In the genomic region with DNA sequence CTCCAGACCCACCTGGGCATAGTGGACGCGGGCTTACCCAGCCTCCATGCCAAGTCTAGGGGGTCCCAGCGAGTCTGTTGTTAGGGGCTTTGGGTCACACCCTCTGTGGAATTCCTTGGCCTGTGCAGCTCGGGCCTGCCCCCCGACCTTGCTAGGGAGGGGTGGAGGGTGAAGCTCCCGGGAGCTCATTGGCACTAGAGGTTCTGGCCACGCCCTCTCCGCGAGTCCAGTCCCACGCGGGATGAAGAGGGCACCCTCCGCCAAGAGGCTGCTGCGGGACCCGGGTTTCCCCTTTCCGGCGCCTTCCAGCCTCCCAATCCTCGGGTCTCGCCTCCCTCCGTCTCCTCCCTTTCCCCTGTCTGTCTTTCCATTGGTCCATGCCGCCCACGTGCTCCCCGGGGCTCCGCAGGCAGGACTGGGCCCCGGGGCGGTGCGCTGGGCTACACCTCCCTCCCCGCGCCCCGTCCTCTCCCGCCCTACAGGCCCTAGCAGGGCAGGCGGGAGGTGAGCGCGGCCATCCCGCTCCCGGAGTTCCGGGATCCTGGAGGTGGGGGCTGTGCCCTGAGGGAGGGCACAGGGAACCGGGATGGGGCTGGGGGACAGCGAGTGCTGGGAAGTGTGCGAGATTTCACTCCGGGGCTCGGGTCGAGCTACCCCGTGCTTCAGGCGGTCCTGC, we compare ENCODE assay signal across 1 cellular context.
TF ChIP-seq lines count a peak whose summit lies in the region.

No MANE protein-coding gene starts in this region.

TF ChIP-seq in IMR-90, 13 proteins besides CTCF, POLR2A, EP300 and RAD21:
- TF ChIP-seq, protein P1, sequence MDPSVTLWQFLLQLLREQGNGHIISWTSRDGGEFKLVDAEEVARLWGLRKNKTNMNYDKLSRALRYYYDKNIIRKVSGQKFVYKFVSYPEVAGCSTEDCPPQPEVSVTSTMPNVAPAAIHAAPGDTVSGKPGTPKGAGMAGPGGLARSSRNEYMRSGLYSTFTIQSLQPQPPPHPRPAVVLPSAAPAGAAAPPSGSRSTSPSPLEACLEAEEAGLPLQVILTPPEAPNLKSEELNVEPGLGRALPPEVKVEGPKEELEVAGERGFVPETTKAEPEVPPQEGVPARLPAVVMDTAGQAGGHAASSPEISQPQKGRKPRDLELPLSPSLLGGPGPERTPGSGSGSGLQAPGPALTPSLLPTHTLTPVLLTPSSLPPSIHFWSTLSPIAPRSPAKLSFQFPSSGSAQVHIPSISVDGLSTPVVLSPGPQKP (IDR thresholded peaks at IDR 0.05; ENCODE audit: borderline replicate concordance, low read depth, low read length) = no peak
- no peak for TF ChIP-seq CHD1 (IDR thresholded peaks at IDR 0.05; ENCODE audit: low read depth, low read length)
- TF ChIP-seq SMC3 (IDR thresholded peaks at IDR 0.05; ENCODE audit: low read depth, low read length) = no peak
- no peak for TF ChIP-seq RCOR1 (IDR thresholded peaks at IDR 0.05; ENCODE audit: insufficient replicate concordance, low read length)
- TF ChIP-seq MXI1 (IDR thresholded peaks at IDR 0.05; ENCODE audit: borderline replicate concordance, low read depth, low read length) = peak; percentile 70; the same call in 1 of the 2 replicates
- peak; percentile 46; the same call in 1 of the 2 replicates for TF ChIP-seq FOS (IDR thresholded peaks at IDR 0.05; ENCODE audit: low read depth, low read length)
- TF ChIP-seq RFX5 (IDR thresholded peaks at IDR 0.05; ENCODE audit: low read depth, low read length) = no peak
- TF ChIP-seq NFE2L2 (IDR thresholded peaks at IDR 0.05; ENCODE audit: low read depth, low read length) = no peak
- no peak for TF ChIP-seq MAFK (IDR thresholded peaks at IDR 0.05; ENCODE audit: low read depth, low read length)
- no peak for TF ChIP-seq BHLHE40 (IDR thresholded peaks at IDR 0.05; ENCODE audit: low read depth, low read length)
- TF ChIP-seq, protein P2, sequence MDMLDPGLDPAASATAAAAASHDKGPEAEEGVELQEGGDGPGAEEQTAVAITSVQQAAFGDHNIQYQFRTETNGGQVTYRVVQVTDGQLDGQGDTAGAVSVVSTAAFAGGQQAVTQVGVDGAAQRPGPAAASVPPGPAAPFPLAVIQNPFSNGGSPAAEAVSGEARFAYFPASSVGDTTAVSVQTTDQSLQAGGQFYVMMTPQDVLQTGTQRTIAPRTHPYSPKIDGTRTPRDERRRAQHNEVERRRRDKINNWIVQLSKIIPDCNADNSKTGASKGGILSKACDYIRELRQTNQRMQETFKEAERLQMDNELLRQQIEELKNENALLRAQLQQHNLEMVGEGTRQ (IDR thresholded peaks at IDR 0.05; ENCODE audit: low read depth, low read length) = peak; percentile 99
- peak; percentile 72; the same call in 1 of the 2 replicates for TF ChIP-seq MAZ (IDR thresholded peaks at IDR 0.05; ENCODE audit: borderline replicate concordance, low read depth, low read length)
- TF ChIP-seq CEBPB (IDR thresholded peaks at IDR 0.05; ENCODE audit: low read depth, low read length) = no peak
